Comparison of ENCODE assay signal across 34 cellular contexts in genomic region chr3:120659834-120660233, GRCh38.
"Had no signal": no experiment of that assay in that cellular context is flagged by ENCODE, and none has a peak within 500 bp of the region (broad histone marks: within the 10 kb centered on the region; RNA-seq: fewer than 3 reads in every experiment).

No MANE protein-coding gene starts in this region.

- H3K36me3 Mint-ChIP-seq: activated CD8-positive, alpha-beta memory T cell treated with anti-CD3 and anti-CD28 coated beads, Interleukin-2, amount 10 ng/mL, durations not matched to agents 7 days and 5 days had no signal

- H3K4me3 ChIP-seq: adrenal gland, body of pancreas, breast epithelium had no signal

- H3K27ac Mint-ChIP-seq: activated CD4-positive, alpha-beta memory T cell treated with anti-CD3 and anti-CD28 coated beads, Interleukin-2, amount 10 ng/mL, durations not matched to agents 7 days and 5 days; activated CD4-positive, alpha-beta T cell treated with anti-CD3 and anti-CD28 coated beads for 36 hours; activated CD4-positive, alpha-beta T cell treated with anti-CD3 and anti-CD28 coated beads, Interleukin-2, amount 10 ng/mL, durations not matched to agents 7 days and 5 days; activated CD8-positive, alpha-beta memory T cell treated with anti-CD3 and anti-CD28 coated beads, Interleukin-2, amount 10 ng/mL, durations not matched to agents 7 days and 5 days; activated CD8-positive, alpha-beta T cell treated with anti-CD3 and anti-CD28 coated beads, Interleukin-2, amount 10 ng/mL, durations not matched to agents 7 days and 5 days; activated naive CD4-positive, alpha-beta T cell treated with anti-CD3 and anti-CD28 coated beads, Interleukin-2, amount 50 U/mL, for 72 hours; activated naive CD8-positive, alpha-beta T cell treated with anti-CD3 and anti-CD28 coated beads for 36 hours; activated T-cell treated with anti-CD3 and anti-CD28 coated beads, Interleukin-2, amount 50 U/mL, for 24 hours; activated T-helper 2 cell treated with anti-CD3 and anti-CD28 coated beads, Interferon-gamma antibody, Interleukin-2, Interleukin-4, amounts not matched to agents 10 μg/mL and 5 μg/mL and 100 μg/mL, durations not matched to agents 14 hours and 24 hours and 36 hours; T-helper 1 cell treated with Interleukin-12 subunit alpha and Interleukin-12 subunit beta and Interleukin-4 antibody, amounts not matched to agents 30 μg/mL and 1 μg/mL, for 36 hours; T-helper 2 cell treated with Interferon-gamma antibody and Interleukin-4, amounts not matched to agents 5 μg/mL and 100 μg/mL, for 36 hours; WTC11 had no signal

- H3K27ac ChIP-seq: adrenal gland, body of pancreas, brain microvascular endothelial cell, breast epithelium, WERI-Rb-1 had no signal

- ATAC-seq: activated CD4-positive, alpha-beta T cell treated with anti-CD3 and anti-CD28 coated beads for 36 hours; activated CD4-positive, CD25-positive, alpha-beta regulatory T cell treated with anti-CD3 and anti-CD28 coated beads, Interleukin-2, amount 50 U/mL, for 24 hours; activated CD8-positive, alpha-beta memory T cell treated with anti-CD3 and anti-CD28 coated beads, Interleukin-2, amount 10 ng/mL, durations not matched to agents 7 days and 5 days; activated CD8-positive, alpha-beta T cell treated with anti-CD3 and anti-CD28 coated beads, Interleukin-2, amount 10 ng/mL, durations not matched to agents 7 days and 5 days; activated naive CD4-positive, alpha-beta T cell treated with anti-CD3 and anti-CD28 coated beads, Interleukin-2, amount 50 U/mL, for 72 hours; body of pancreas; WTC11 had no signal

- H3K36me3 ChIP-seq: adrenal gland, brain microvascular endothelial cell, breast epithelium, WERI-Rb-1 had no signal

- H3K9me3 ChIP-seq: adrenal gland, body of pancreas, breast epithelium had no signal

- H3K4me1 ChIP-seq: adrenal gland, breast epithelium had no signal

- H3K27me3 Mint-ChIP-seq: activated naive CD8-positive, alpha-beta T cell treated with anti-CD3 and anti-CD28 coated beads for 36 hours; activated T-cell treated with anti-CD3 and anti-CD28 coated beads, Interleukin-2, amount 50 U/mL, for 24 hours had no signal

- H3K27me3 ChIP-seq: adrenal gland, body of pancreas, brain microvascular endothelial cell, breast epithelium had no signal

- H3K4me3 Mint-ChIP-seq: activated CD4-positive, alpha-beta memory T cell treated with anti-CD3 and anti-CD28 coated beads, Interleukin-2, amount 10 ng/mL, durations not matched to agents 7 days and 5 days; activated CD4-positive, alpha-beta T cell treated with anti-CD3 and anti-CD28 coated beads for 36 hours; activated CD4-positive, alpha-beta T cell treated with anti-CD3 and anti-CD28 coated beads, Interleukin-2, amount 10 ng/mL, durations not matched to agents 7 days and 5 days; activated CD8-positive, alpha-beta memory T cell treated with anti-CD3 and anti-CD28 coated beads, Interleukin-2, amount 10 ng/mL, durations not matched to agents 7 days and 5 days; activated CD8-positive, alpha-beta T cell treated with anti-CD3 and anti-CD28 coated beads, Interleukin-2, amount 10 ng/mL, durations not matched to agents 7 days and 5 days; activated naive CD8-positive, alpha-beta T cell treated with anti-CD3 and anti-CD28 coated beads for 36 hours; activated T-cell treated with anti-CD3 and anti-CD28 coated beads, Interleukin-2, amount 50 U/mL, for 24 hours; T-helper 1 cell treated with Interleukin-12 subunit alpha and Interleukin-12 subunit beta and Interleukin-4 antibody, amounts not matched to agents 30 μg/mL and 1 μg/mL, for 36 hours; T-helper 2 cell treated with Interferon-gamma antibody and Interleukin-4, amounts not matched to agents 5 μg/mL and 100 μg/mL, for 36 hours; WTC11 had no signal

- DNase-seq: activated CD4-positive, alpha-beta memory T cell treated with anti-CD3 and anti-CD28 coated beads, Interleukin-2, amount 10 ng/mL, durations not matched to agents 7 days and 5 days; activated CD4-positive, alpha-beta T cell treated with anti-CD3 and anti-CD28 coated beads for 1 hour; activated CD4-positive, alpha-beta T cell treated with anti-CD3 and anti-CD28 coated beads for 36 hours; activated CD4-positive, alpha-beta T cell treated with anti-CD3 and anti-CD28 coated beads for 48 hours; activated CD4-positive, alpha-beta T cell treated with anti-CD3 and anti-CD28 coated beads, Interleukin-2, amount 10 ng/mL, durations not matched to agents 7 days and 5 days; activated CD4-positive, alpha-beta T cell treated with anti-CD3 and anti-CD28 coated beads, Interleukin-2, amount 50 U/mL, for 48 hours; activated CD4-positive, CD25-positive, alpha-beta regulatory T cell; activated CD8-positive, alpha-beta memory T cell treated with anti-CD3 and anti-CD28 coated beads for 24 hours; activated CD8-positive, alpha-beta memory T cell treated with anti-CD3 and anti-CD28 coated beads, Interleukin-2, amount 10 ng/mL, durations not matched to agents 7 days and 5 days; activated CD8-positive, alpha-beta memory T cell treated with anti-CD3 and anti-CD28 coated beads, Interleukin-2, amount 50 U/mL, for 48 hours; activated CD8-positive, alpha-beta T cell treated with anti-CD3 and anti-CD28 coated beads, Interleukin-2, amount 10 ng/mL, durations not matched to agents 7 days and 5 days; activated effector memory CD4-positive, alpha-beta T cell treated with Interleukin-2 at 50 U/mL for 16 hours; activated gamma-delta T cell; activated naive CD4-positive, alpha-beta T cell treated with anti-CD3 and anti-CD28 coated beads, Interleukin-2, amount 50 U/mL, for 16 hours; activated naive CD4-positive, alpha-beta T cell treated with Interleukin-2 at 50 U/mL for 16 hours; activated naive CD8-positive, alpha-beta T cell treated with anti-CD3 and anti-CD28 coated beads for 36 hours; activated T-cell treated with anti-CD3 and anti-CD28 coated beads, Interleukin-2, amount 50 U/mL, for 24 hours; activated T-cell treated with anti-CD3 and anti-CD28 coated beads, Interleukin-2, amount 50 U/mL, for 48 hours; adrenal gland; amniotic stem cell; aorta; body of pancreas; brain microvascular endothelial cell; central memory CD4-positive, alpha-beta T cell; T-helper 2 cell; T-helper 9 cell; WERI-Rb-1 had no signal

- H3K4me1 Mint-ChIP-seq: activated CD4-positive, alpha-beta memory T cell treated with anti-CD3 and anti-CD28 coated beads, Interleukin-2, amount 10 ng/mL, durations not matched to agents 7 days and 5 days; activated CD4-positive, alpha-beta T cell treated with anti-CD3 and anti-CD28 coated beads for 36 hours; activated CD4-positive, alpha-beta T cell treated with anti-CD3 and anti-CD28 coated beads, Interleukin-2, amount 10 ng/mL, durations not matched to agents 7 days and 5 days; activated CD8-positive, alpha-beta memory T cell treated with anti-CD3 and anti-CD28 coated beads, Interleukin-2, amount 10 ng/mL, durations not matched to agents 7 days and 5 days; activated naive CD8-positive, alpha-beta T cell treated with anti-CD3 and anti-CD28 coated beads for 36 hours; WTC11 had no signal

- H3K9me3 Mint-ChIP-seq: activated CD4-positive, alpha-beta memory T cell treated with anti-CD3 and anti-CD28 coated beads, Interleukin-2, amount 10 ng/mL, durations not matched to agents 7 days and 5 days; activated naive CD8-positive, alpha-beta T cell treated with anti-CD3 and anti-CD28 coated beads for 36 hours; activated T-cell treated with anti-CD3 and anti-CD28 coated beads, Interleukin-2, amount 50 U/mL, for 24 hours; activated T-helper 2 cell treated with anti-CD3 and anti-CD28 coated beads, Interferon-gamma antibody, Interleukin-2, Interleukin-4, amounts not matched to agents 10 μg/mL and 5 μg/mL and 100 μg/mL, durations not matched to agents 14 hours and 24 hours and 36 hours; T-helper 1 cell treated with Interleukin-12 subunit alpha and Interleukin-12 subunit beta and Interleukin-4 antibody, amounts not matched to agents 30 μg/mL and 1 μg/mL, for 36 hours; T-helper 2 cell treated with Interferon-gamma antibody and Interleukin-4, amounts not matched to agents 5 μg/mL and 100 μg/mL, for 36 hours had no signal
